ENCODE assay signal across 1 cellular context in the genomic region with DNA sequence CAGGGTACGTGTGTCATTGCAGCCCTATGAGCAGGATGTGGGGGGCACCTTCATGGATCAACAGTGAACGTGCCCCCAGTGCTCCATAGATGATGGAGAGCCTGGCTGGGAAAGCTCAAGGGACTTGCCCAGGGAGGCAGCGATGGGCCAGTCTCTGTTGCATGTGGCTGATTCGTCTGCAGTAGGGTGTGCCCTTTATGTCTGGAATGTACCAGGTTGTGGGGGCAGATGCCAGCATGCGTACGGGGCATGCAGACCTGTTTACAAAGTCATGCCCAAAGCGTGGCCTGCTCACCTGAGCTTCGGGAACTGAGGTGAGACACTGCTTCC.
TF ChIP-seq lines count a peak whose summit lies in the region.

No MANE protein-coding gene starts in this region.

TF ChIP-seq in H1, 55 proteins besides CTCF, POLR2A, EP300 and RAD21:
- TF ChIP-seq MAFK (IDR thresholded peaks at IDR 0.05; ENCODE audit: low read depth, low read length) (no peak), FOSL1 (IDR thresholded peaks at IDR 0.05; ENCODE audit: insufficient read depth, low read depth, low read length) (no peak), NRF1 (IDR thresholded peaks at IDR 0.05; ENCODE audit: low read depth, low read length) (no peak), SIX5 (IDR thresholded peaks at IDR 0.05; ENCODE audit: low read depth, low read length) (no peak), SIRT6 (IDR thresholded peaks at IDR 0.05; ENCODE audit: low read length) (no peak), ZNF274 (IDR thresholded peaks at IDR 0.05; ENCODE audit: borderline replicate concordance, extremely low read depth, low read length) (no peak), JUND (IDR thresholded peaks at IDR 0.05; ENCODE audit: low read length) (no peak), POLR2AphosphoS5 (IDR thresholded peaks at IDR 0.05; ENCODE audit: low read depth, low read length) (no peak), TAF1 (IDR thresholded peaks at IDR 0.05; ENCODE audit: low read depth, low read length) (no peak), GABPA (IDR thresholded peaks at IDR 0.05; ENCODE audit: borderline replicate concordance, insufficient read depth, low read length) (no peak)
- TF ChIP-seq, protein P1, sequence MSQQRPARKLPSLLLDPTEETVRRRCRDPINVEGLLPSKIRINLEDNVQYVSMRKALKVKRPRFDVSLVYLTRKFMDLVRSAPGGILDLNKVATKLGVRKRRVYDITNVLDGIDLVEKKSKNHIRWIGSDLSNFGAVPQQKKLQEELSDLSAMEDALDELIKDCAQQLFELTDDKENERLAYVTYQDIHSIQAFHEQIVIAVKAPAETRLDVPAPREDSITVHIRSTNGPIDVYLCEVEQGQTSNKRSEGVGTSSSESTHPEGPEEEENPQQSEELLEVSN (IDR thresholded peaks at IDR 0.05), result no peak
- TF ChIP-seq, protein P2, sequence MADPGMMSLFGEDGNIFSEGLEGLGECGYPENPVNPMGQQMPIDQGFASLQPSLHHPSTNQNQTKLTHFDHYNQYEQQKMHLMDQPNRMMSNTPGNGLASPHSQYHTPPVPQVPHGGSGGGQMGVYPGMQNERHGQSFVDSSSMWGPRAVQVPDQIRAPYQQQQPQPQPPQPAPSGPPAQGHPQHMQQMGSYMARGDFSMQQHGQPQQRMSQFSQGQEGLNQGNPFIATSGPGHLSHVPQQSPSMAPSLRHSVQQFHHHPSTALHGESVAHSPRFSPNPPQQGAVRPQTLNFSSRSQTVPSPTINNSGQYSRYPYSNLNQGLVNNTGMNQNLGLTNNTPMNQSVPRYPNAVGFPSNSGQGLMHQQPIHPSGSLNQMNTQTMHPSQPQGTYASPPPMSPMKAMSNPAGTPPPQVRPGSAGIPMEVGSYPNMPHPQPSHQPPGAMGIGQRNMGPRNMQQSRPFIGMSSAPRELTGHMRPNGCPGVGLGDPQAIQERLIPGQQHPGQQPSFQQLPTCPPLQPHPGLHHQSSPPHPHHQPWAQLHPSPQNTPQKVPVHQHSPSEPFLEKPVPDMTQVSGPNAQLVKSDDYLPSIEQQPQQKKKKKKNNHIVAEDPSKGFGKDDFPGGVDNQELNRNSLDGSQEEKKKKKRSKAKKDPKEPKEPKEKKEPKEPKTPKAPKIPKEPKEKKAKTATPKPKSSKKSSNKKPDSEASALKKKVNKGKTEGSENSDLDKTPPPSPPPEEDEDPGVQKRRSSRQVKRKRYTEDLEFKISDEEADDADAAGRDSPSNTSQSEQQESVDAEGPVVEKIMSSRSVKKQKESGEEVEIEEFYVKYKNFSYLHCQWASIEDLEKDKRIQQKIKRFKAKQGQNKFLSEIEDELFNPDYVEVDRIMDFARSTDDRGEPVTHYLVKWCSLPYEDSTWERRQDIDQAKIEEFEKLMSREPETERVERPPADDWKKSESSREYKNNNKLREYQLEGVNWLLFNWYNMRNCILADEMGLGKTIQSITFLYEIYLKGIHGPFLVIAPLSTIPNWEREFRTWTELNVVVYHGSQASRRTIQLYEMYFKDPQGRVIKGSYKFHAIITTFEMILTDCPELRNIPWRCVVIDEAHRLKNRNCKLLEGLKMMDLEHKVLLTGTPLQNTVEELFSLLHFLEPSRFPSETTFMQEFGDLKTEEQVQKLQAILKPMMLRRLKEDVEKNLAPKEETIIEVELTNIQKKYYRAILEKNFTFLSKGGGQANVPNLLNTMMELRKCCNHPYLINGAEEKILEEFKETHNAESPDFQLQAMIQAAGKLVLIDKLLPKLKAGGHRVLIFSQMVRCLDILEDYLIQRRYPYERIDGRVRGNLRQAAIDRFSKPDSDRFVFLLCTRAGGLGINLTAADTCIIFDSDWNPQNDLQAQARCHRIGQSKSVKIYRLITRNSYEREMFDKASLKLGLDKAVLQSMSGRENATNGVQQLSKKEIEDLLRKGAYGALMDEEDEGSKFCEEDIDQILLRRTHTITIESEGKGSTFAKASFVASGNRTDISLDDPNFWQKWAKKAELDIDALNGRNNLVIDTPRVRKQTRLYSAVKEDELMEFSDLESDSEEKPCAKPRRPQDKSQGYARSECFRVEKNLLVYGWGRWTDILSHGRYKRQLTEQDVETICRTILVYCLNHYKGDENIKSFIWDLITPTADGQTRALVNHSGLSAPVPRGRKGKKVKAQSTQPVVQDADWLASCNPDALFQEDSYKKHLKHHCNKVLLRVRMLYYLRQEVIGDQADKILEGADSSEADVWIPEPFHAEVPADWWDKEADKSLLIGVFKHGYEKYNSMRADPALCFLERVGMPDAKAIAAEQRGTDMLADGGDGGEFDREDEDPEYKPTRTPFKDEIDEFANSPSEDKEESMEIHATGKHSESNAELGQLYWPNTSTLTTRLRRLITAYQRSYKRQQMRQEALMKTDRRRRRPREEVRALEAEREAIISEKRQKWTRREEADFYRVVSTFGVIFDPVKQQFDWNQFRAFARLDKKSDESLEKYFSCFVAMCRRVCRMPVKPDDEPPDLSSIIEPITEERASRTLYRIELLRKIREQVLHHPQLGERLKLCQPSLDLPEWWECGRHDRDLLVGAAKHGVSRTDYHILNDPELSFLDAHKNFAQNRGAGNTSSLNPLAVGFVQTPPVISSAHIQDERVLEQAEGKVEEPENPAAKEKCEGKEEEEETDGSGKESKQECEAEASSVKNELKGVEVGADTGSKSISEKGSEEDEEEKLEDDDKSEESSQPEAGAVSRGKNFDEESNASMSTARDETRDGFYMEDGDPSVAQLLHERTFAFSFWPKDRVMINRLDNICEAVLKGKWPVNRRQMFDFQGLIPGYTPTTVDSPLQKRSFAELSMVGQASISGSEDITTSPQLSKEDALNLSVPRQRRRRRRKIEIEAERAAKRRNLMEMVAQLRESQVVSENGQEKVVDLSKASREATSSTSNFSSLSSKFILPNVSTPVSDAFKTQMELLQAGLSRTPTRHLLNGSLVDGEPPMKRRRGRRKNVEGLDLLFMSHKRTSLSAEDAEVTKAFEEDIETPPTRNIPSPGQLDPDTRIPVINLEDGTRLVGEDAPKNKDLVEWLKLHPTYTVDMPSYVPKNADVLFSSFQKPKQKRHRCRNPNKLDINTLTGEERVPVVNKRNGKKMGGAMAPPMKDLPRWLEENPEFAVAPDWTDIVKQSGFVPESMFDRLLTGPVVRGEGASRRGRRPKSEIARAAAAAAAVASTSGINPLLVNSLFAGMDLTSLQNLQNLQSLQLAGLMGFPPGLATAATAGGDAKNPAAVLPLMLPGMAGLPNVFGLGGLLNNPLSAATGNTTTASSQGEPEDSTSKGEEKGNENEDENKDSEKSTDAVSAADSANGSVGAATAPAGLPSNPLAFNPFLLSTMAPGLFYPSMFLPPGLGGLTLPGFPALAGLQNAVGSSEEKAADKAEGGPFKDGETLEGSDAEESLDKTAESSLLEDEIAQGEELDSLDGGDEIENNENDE (IDR thresholded peaks at IDR 0.05; ENCODE audit: insufficient replicate concordance, low read length), result no peak
- TF ChIP-seq, protein P3, sequence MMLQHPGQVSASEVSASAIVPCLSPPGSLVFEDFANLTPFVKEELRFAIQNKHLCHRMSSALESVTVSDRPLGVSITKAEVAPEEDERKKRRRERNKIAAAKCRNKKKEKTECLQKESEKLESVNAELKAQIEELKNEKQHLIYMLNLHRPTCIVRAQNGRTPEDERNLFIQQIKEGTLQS (IDR thresholded peaks at IDR 0.05; ENCODE audit: insufficient read depth, low read depth, low read length), result no peak
